14 cellular contexts compared by ENCODE assay signal in the genomic region with DNA sequence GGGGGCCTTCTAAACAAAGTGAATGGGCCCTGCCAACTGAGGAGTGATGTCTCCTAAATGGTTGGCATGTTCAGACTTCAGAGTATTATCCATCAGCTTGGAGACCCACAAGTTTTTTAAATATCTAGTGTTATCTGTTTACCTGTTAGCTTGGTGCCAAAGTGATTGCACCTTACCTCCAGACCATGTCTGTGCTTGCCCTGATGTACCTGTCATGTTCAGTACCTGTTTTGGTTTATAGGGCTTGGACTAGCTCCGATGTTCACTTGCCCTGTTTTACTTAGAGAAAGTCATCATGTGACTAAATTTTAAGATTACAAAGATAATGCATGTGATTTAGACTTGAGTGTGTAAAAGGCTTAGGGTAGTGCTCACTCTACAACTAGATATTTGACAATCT.
DNase-seq lines count a peak whose midpoint lies in the region; ATAC-seq, FAIRE-seq and TF ChIP-seq lines count a peak whose summit lies in the region.
"Had no signal": no experiment of that assay in that cellular context is flagged by ENCODE, and none has a peak within 500 bp of the region (broad histone marks: within the 10 kb centered on the region; RNA-seq: fewer than 3 reads in every experiment).

No MANE protein-coding gene starts in this region.

- H3K9me1 ChIP-seq in IMR-90 (ENCODE audit: insufficient read depth, low read length) (peaks cover 7% of the 10 kb centered on the region), K562 (ENCODE audit: control insufficient read depth, insufficient read depth, low read length) (no peaks in the 10 kb centered on the region)

- POLR2A ChIA-PET in IMR-90 (lab: Charles Lee; ENCODE audit: unreplicated experiment) = no interaction called here
- POLR2A ChIA-PET in K562 (lab: Yijun Ruan, JAX) = interaction anchor here (0.9 to 1.1 kb wide), 2 partner anchors 10 to 18 kb away, joined by 3 to 4 read pairs; no protein-coding TSS in a partner anchor

- no peak for TF ChIP-seq RAD21 in IMR-90 (IDR thresholded peaks at IDR 0.05; ENCODE audit: low read length)
- no peak for TF ChIP-seq RAD21 in K562 (CRISPR knock-in tag; conservative IDR thresholded peaks at IDR 0.05 in 1 of 2, IDR thresholded peaks at IDR 0.05 in 1 of 2)

- WGBS in IMR-90 (ENCODE audit: extremely low coverage in 2 of 2, insufficient read length in 1 of 2), 2 experiments = no CpG with 5 or more reads among the region's 1 CpG
- 27% methylated on average over 1 of the region's 1 CpG for WGBS in K562 (ENCODE audit: insufficient coverage, low coverage, missing lambda C conversion rate)

- TF ChIP-seq POLR2A in IMR-90 (IDR thresholded peaks at IDR 0.05; ENCODE audit: low read depth, low read length) (no peak), K562 (conservative IDR thresholded peaks at IDR 0.05) (no peak)

- ATAC-seq in IMR-90 (ENCODE audit: low read depth) (no peak), K562 (no peak), omental fat pad (ENCODE audit: low FRiP score) (no peak)
- ATAC-seq: CD8-positive, alpha-beta T cell had no signal

- dilution Hi-C loops in IMR-90 (cut with HindIII; ENCODE audit: low sequenced_read_pairs, unreplicated experiment) = no loop called here

- BruUV-seq in IMR-90 (replicated peaks; lab: Mats Ljungman, UMichigan) (no TSS peak), K562 (replicated peaks; lab: Mats Ljungman, UMichigan) (no TSS peak)

- CTCF ChIA-PET in IMR-90 (lab: Yijun Ruan, JAX) = no interaction called here
- CTCF ChIA-PET in K562 (lab: Yijun Ruan, JAX; ENCODE audit: low intra/inter-chr PET ratio) = no interaction called here

- H4K91ac ChIP-seq in IMR-90 (ENCODE audit: insufficient read depth, low read depth, low read length) = no peak overlapping the region

- DNase-seq in IMR-90 (no peak), K562 (ENCODE audit: extremely low read depth in 1 of 4, low spot score in 3 of 4) (no peak), osteoblast (ENCODE audit: insufficient read length, low spot score, missing footprints) (peak; percentile 31), hypothalamus (lab: John Stamatoyannopoulos, UW) (no peak), omental fat pad (ENCODE audit: low spot score) (no peak), iPS-NIHi7 (ENCODE audit: extremely low spot score) (no peak)
- DNase-seq: Caco-2; CD8-positive, alpha-beta T cell; DND-41; GDM1; GOT3; H9 had no signal

- no peak overlapping the region for H3K4me2 ChIP-seq in IMR-90 (ENCODE audit: low read depth, low read length)
- H3K4me2 ChIP-seq in K562 (ENCODE audit: insufficient read depth, low read length) = no peak overlapping the region
- no peak overlapping the region for H3K4me2 ChIP-seq in osteoblast (ENCODE audit: insufficient read depth, low read length)

- H2AK9ac ChIP-seq in IMR-90 (replicated peaks; ENCODE audit: low read depth, low read length, poor library complexity) = no peak overlapping the region

- no peak overlapping the region; the same call in 1 of the 2 replicates for H3K14ac ChIP-seq in IMR-90 (replicated peaks; ENCODE audit: low read depth, low read length)

- H3K4me3 ChIP-seq in IMR-90 (ENCODE audit: insufficient read depth, low read depth, low read length) = no peak overlapping the region
- no peak overlapping the region for H3K4me3 ChIP-seq in K562
- no peak overlapping the region for H3K4me3 ChIP-seq in osteoblast (ENCODE audit: insufficient read depth, low read length)

- H3K27me3 ChIP-seq in IMR-90 (ENCODE audit: control insufficient read depth, insufficient read depth, low read length) (no peaks in the 10 kb centered on the region), K562 (ENCODE audit: control insufficient read depth in 2 of 2, insufficient read depth in 2 of 2, low read length in 2 of 2) (no peaks in the 10 kb centered on the region), osteoblast (ENCODE audit: insufficient read depth, low read length) (peaks cover 4% of the 10 kb centered on the region)

- 0 out of 2 replicates have a peak overlapping the region, but pooled peaks have one; percentile 11 for H3K23ac ChIP-seq in IMR-90 (ENCODE audit: low read depth, low read length)

- no peak overlapping the region for H2BK15ac ChIP-seq in IMR-90 (ENCODE audit: low read depth, low read length)

- no peaks in the 10 kb centered on the region for H3K79me2 ChIP-seq in K562 (ENCODE audit: control insufficient read depth, insufficient read depth, low read length)
- no peaks in the 10 kb centered on the region for H3K79me2 ChIP-seq in osteoblast (ENCODE audit: insufficient read depth, low read length)

- no peak overlapping the region for H4K5ac ChIP-seq in IMR-90 (ENCODE audit: low read depth, low read length)

- TF ChIP-seq CTCF in 22Rv1 (IDR thresholded peaks at IDR 0.05) = no peak
- no peak for TF ChIP-seq CTCF in IMR-90 (conservative IDR thresholded peaks at IDR 0.05; ENCODE audit: low read depth, low read length)
- no peak for TF ChIP-seq CTCF in K562 (IDR thresholded peaks at IDR 0.05 in 2 of 3, conservative IDR thresholded peaks at IDR 0.05 in 1 of 3; ENCODE audit: insufficient read depth in 2 of 3, low read depth in 1 of 3, low read length in 3 of 3)
- no peak for TF ChIP-seq CTCF in osteoblast (IDR thresholded peaks at IDR 0.05; ENCODE audit: extremely low read depth, low read depth, low read length)
- TF ChIP-seq CTCF in omental fat pad (IDR thresholded peaks at IDR 0.05) = no peak

- 0 out of 2 replicates have a peak overlapping the region, but pooled peaks have one; percentile 24 for H3K4ac ChIP-seq in IMR-90 (ENCODE audit: low read depth, low read length)

- H4K20me1 ChIP-seq in IMR-90 (ENCODE audit: insufficient read depth, low read length) (peaks cover 9% of the 10 kb centered on the region; the same call in 1 of the 2 replicates), K562 (replicated peaks; ENCODE audit: control insufficient read depth, insufficient read depth, low read length) (no peaks in the 10 kb centered on the region), osteoblast (ENCODE audit: insufficient read depth, low read length) (no peaks in the 10 kb centered on the region)

- no peak for FAIRE-seq in K562 (lab: Jason Lieb, UNC)
- FAIRE-seq: GM12892 had no signal

- H3K9ac ChIP-seq in IMR-90 (ENCODE audit: low read depth, low read length) (no peak overlapping the region), K562 (ENCODE audit: insufficient read depth in 1 of 2, low read depth in 2 of 2, low read length in 2 of 2) (no peak overlapping the region)

- H2BK120ac ChIP-seq in IMR-90 (ENCODE audit: low read depth, low read length) = peak overlapping the region; percentile 59; the same call in 1 of the 2 replicates

- H2AFZ ChIP-seq in IMR-90 (replicated peaks; ENCODE audit: low read length, poor library complexity) = no peak overlapping the region
- H2AFZ ChIP-seq in K562 (ENCODE audit: low read depth, low read length) = no peak overlapping the region
- no peak overlapping the region for H2AFZ ChIP-seq in osteoblast (ENCODE audit: low read length)

- H3K4me1 ChIP-seq in IMR-90 (ENCODE audit: control insufficient read depth, insufficient read depth, low read length) (peaks cover 6% of the 10 kb centered on the region), K562 (replicated peaks in 1 of 2; ENCODE audit: control insufficient read depth in 2 of 2, insufficient read depth in 2 of 2, low read length in 2 of 2) (peaks cover 23 to 33% of the 10 kb centered on the region in 2 experiments), osteoblast (ENCODE audit: insufficient read depth, low read length) (peaks cover 9% of the 10 kb centered on the region)

- peaks cover 17 to 52% of the 10 kb centered on the region in 2 experiments; a peak in 3 of 4 replicates for H3K79me1 ChIP-seq in IMR-90 (ENCODE audit: low read depth in 1 of 2, low read length in 2 of 2)

- intact Hi-C loops in IMR-90 (cut with micrococcal nuclease) = no loop called here
- intact Hi-C loops in K562 (cut with micrococcal nuclease) = loop anchor here (10.0 kb wide), 1 partner anchor 61 kb away; no protein-coding TSS in a partner anchor

- H3K27ac ChIP-seq in 22Rv1 (0 out of 2 replicates have a peak overlapping the region, but pooled peaks have one; percentile 17), IMR-90 (ENCODE audit: insufficient read depth, low read length) (no peak overlapping the region), K562 (ENCODE audit: extremely low read depth, low read depth, low read length) (no peak overlapping the region), osteoblast (ENCODE audit: low read depth, low read length) (no peak overlapping the region)

- H2BK20ac ChIP-seq in IMR-90 (ENCODE audit: low read depth, low read length) = no peak overlapping the region

- H3K36me3 ChIP-seq in IMR-90 (ENCODE audit: control insufficient read depth, insufficient read depth, low read length) (no peaks in the 10 kb centered on the region), K562 (ENCODE audit: control insufficient read depth, insufficient read depth, low read length) (no peaks in the 10 kb centered on the region), osteoblast (ENCODE audit: insufficient read depth, low read length) (no peaks in the 10 kb centered on the region)

- H3K9me3 ChIP-seq in IMR-90 (ENCODE audit: control insufficient read depth, insufficient read depth, low read length) = no peaks in the 10 kb centered on the region
- H3K9me3 ChIP-seq in K562 (replicated peaks; ENCODE audit: control insufficient read depth, insufficient read depth, low read depth, low read length) = no peaks in the 10 kb centered on the region
- H3K9me3 ChIP-seq in osteoblast (ENCODE audit: low read depth, low read length) = no peaks in the 10 kb centered on the region
- H3K9me3 ChIP-seq: Caco-2 had no signal

- H3K56ac ChIP-seq in IMR-90 (ENCODE audit: extremely low read depth, insufficient read depth, low read length) = no peak overlapping the region

- no peak for TF ChIP-seq EP300 in K562 (IDR thresholded peaks at IDR 0.05; ENCODE audit: low read length)

- H2BK5ac ChIP-seq in IMR-90 (ENCODE audit: low read depth, low read length, poor library complexity, severe bottlenecking) = no peak overlapping the region

- H4K8ac ChIP-seq in IMR-90 (ENCODE audit: low read depth in 2 of 2, low read length in 2 of 2) = no peak overlapping the region

- peak overlapping the region; percentile 16; the same call in 1 of the 2 replicates for H2AK5ac ChIP-seq in IMR-90 (ENCODE audit: low read depth, low read length)

- in situ Hi-C loops in IMR-90 (cut with MboI; ENCODE audit: low sequenced_read_pairs) (no loop called here), K562 (cut with MboI) (no loop called here)

- no peak overlapping the region for H3K18ac ChIP-seq in IMR-90 (ENCODE audit: low read depth, low read length)

TF ChIP-seq in IMR-90, 13 proteins besides CTCF, POLR2A, EP300 and RAD21 (continues in another document):
- TF ChIP-seq MXI1 (IDR thresholded peaks at IDR 0.05; ENCODE audit: borderline replicate concordance, low read depth, low read length) (no peak), MAZ (IDR thresholded peaks at IDR 0.05; ENCODE audit: borderline replicate concordance, low read depth, low read length) (no peak), MAFK (IDR thresholded peaks at IDR 0.05; ENCODE audit: low read depth, low read length) (no peak)
